In genomic region chr5:34193301-34193700, GRCh38 we compare ENCODE assay signal across 7 cellular contexts.
DNase-seq lines count a peak whose midpoint lies in the region; ATAC-seq and TF ChIP-seq lines count a peak whose summit lies in the region.
"Not testable (repeated sequence)": the region's sequence is repeated elsewhere in the genome, so short reads cannot be mapped to it uniquely, and the experiment has no call there.

No MANE protein-coding gene starts in this region.

- not testable (repeated sequence) for H3K9me3 ChIP-seq in right lobe of liver; neural progenitor cell (ENCODE audit: low read depth)

- in situ Hi-C loops in KBM-7 (cut with MboI; ENCODE audit: low pct_unique_long_range_greater_than_20kb, low sequenced_read_pairs): not testable (repeated sequence)

- not testable (repeated sequence) for H2AFZ ChIP-seq in neural progenitor cell (replicated peaks)

- peak overlapping the region; percentile 5 for H3K27ac Mint-ChIP-seq in activated T-cell treated with anti-CD3 and anti-CD28 coated beads, Interleukin-2, amount 50 U/mL, for 72 hours
- peak overlapping the region; percentile 52 for H3K27ac Mint-ChIP-seq in central memory CD8-positive, alpha-beta T cell (ENCODE audit: low read depth)
- H3K27ac Mint-ChIP-seq in neural progenitor cell: peak overlapping the region; percentile 94

- H3K27me3 Mint-ChIP-seq in activated T-cell treated with anti-CD3 and anti-CD28 coated beads, Interleukin-2, amount 50 U/mL, for 72 hours (ENCODE audit: low read depth); central memory CD8-positive, alpha-beta T cell: not testable (repeated sequence)
- H3K27me3 Mint-ChIP-seq in neural progenitor cell (ENCODE audit: insufficient read depth, low read depth): peaks cover 16% of the 10 kb centered on the region

- not testable (repeated sequence) for H3K9ac ChIP-seq in neural progenitor cell

- H3K4me3 Mint-ChIP-seq in activated T-cell treated with anti-CD3 and anti-CD28 coated beads, Interleukin-2, amount 50 U/mL, for 72 hours; central memory CD8-positive, alpha-beta T cell; neural progenitor cell: not testable (repeated sequence)

- H3K4me1 Mint-ChIP-seq in activated T-cell treated with anti-CD3 and anti-CD28 coated beads, Interleukin-2, amount 50 U/mL, for 72 hours (ENCODE audit: low read depth): not testable (repeated sequence)
- H3K4me1 Mint-ChIP-seq in central memory CD8-positive, alpha-beta T cell: peaks cover 29% of the 10 kb centered on the region
- peaks cover 31% of the 10 kb centered on the region for H3K4me1 Mint-ChIP-seq in neural progenitor cell

- H3K27ac ChIP-seq in right lobe of liver: not testable (repeated sequence)
- H3K27ac ChIP-seq in neural progenitor cell: peak overlapping the region; percentile 5

- peak overlapping the region; percentile 27 for H3K4me2 ChIP-seq in neural progenitor cell

- H3F3A ChIP-seq in neural progenitor cell (ENCODE audit: low read depth): not testable (repeated sequence)

- not testable (repeated sequence) for TF ChIP-seq POLR2A in right lobe of liver (IDR thresholded peaks at IDR 0.05)

- not testable (repeated sequence) for H3K9me3 Mint-ChIP-seq in activated T-cell treated with anti-CD3 and anti-CD28 coated beads, Interleukin-2, amount 50 U/mL, for 72 hours; central memory CD8-positive, alpha-beta T cell
- H3K9me3 Mint-ChIP-seq in neural progenitor cell: peaks cover 12% of the 10 kb centered on the region

- not testable (repeated sequence) for H3K4me1 ChIP-seq in right lobe of liver
- peaks cover 19% of the 10 kb centered on the region for H3K4me1 ChIP-seq in neural progenitor cell

- not testable (repeated sequence) for H3K4me3 ChIP-seq in right lobe of liver
- peak overlapping the region; percentile 10 for H3K4me3 ChIP-seq in neural progenitor cell

- ATAC-seq in activated T-cell treated with anti-CD3 and anti-CD28 coated beads, Interleukin-2, amount 50 U/mL, for 72 hours (replicated peaks in 1 of 2); central memory CD8-positive, alpha-beta T cell (replicated peaks; ENCODE audit: extremely low read depth, poor library complexity, severe bottlenecking); Right ventricle myocardium superior (ENCODE audit: poor library complexity); right lobe of liver: not testable (repeated sequence)

- TF ChIP-seq CTCF in right lobe of liver (IDR thresholded peaks at IDR 0.05); neural progenitor cell (IDR thresholded peaks at IDR 0.05): not testable (repeated sequence)

- not testable (repeated sequence) for H3K36me3 ChIP-seq in right lobe of liver, neural progenitor cell

- intact Hi-C loops in Right ventricle myocardium superior (cut with DNase I); right lobe of liver (cut with DNase I): not testable (repeated sequence)

- peaks cover 4 to 18% of the 10 kb centered on the region in 2 donors for H3K36me3 Mint-ChIP-seq in activated T-cell treated with anti-CD3 and anti-CD28 coated beads, Interleukin-2, amount 50 U/mL, for 72 hours (ENCODE audit: insufficient read depth in 2 of 2)
- peaks cover 13% of the 10 kb centered on the region for H3K36me3 Mint-ChIP-seq in central memory CD8-positive, alpha-beta T cell (ENCODE audit: insufficient read depth)
- peaks cover 27% of the 10 kb centered on the region for H3K36me3 Mint-ChIP-seq in neural progenitor cell

- peaks cover 18% of the 10 kb centered on the region for H3K79me2 ChIP-seq in neural progenitor cell (ENCODE audit: low read depth)

- not testable (repeated sequence) for H4K20me1 ChIP-seq in neural progenitor cell (ENCODE audit: low read depth)

- DNase-seq in KBM-7 (peak; percentile 3), Right ventricle myocardium superior (peak; percentile 39), right lobe of liver (peak in 2 of 3 donors; percentile 31 to 57)
- DNase-seq in activated T-cell treated with anti-CD3 and anti-CD28 coated beads, Interleukin-2, amount 50 U/mL, for 72 hours; neural progenitor cell (ENCODE audit: low spot score): not testable (repeated sequence)
- peak in 1 of 2 donors; percentile 27 for DNase-seq in central memory CD8-positive, alpha-beta T cell (ENCODE audit: low spot score in 2 of 2)
- DNase-seq in stimulated activated CD4-positive, alpha-beta T cell treated with anti-CD3 and anti-CD28 coated beads, Interleukin-1b, Interleukin-23, amount 100 ng/mL, for 48 hours: peak; percentile 1

- not testable (repeated sequence) for H3K27me3 ChIP-seq in right lobe of liver, neural progenitor cell

- 95% methylated on average over 7 of the region's 7 CpGs for WGBS in right lobe of liver (ENCODE audit: insufficient coverage, low coverage, low lambda C conversion rate, missing lambda C conversion rate)

Comparison
In these comparisons a context has a peak if more than half of its experiments do, and no peak if none do; other contexts are left out.
1. H3K27ac Mint-ChIP-seq: peak in every context shown above with its lines; median percentile 94 in neural progenitor cell; 52 in central memory CD8-positive, alpha-beta T cell; 5 in activated T-cell treated with anti-CD3 and anti-CD28 coated beads, Interleukin-2, amount 50 U/mL, for 72 hours.